ENCODE assay signal across 6 cellular contexts in the genomic region with DNA sequence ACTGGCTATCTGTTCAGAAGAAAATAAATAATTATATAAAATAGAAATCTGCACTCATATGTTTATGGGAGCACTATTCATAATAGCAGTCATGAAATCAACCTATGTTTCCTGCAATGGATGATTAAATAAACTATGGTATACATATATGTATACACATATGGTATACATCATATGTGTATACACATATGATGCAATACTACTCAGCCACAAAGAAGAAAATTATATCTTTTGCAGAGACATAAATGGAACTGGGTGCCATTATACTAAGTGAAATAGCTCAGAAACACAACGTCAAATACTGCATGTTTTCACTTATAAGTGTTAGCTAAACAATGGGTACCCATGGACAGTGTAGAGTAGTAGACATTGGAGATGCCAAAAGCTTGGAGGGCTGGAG.
"Had no signal": no experiment of that assay in that cellular context is flagged by ENCODE, and none has a peak within 500 bp of the region (broad histone marks: within the 10 kb centered on the region; RNA-seq: fewer than 3 reads in every experiment).

No MANE protein-coding gene starts in this region.

- DNase-seq: KBM-7, KG1 had no signal

- H3K27ac ChIP-seq: HL-60, KMS-11 had no signal

- ATAC-seq: K562 had no signal

- FAIRE-seq: HTR-8/SVneo, K562 had no signal

- H3K4me3 ChIP-seq: K562 had no signal

- H3K4me2 ChIP-seq: KMS-11 had no signal

- H3K9ac ChIP-seq: KMS-11 had no signal
